1 cellular context compared by ENCODE assay signal in genomic region chr14:77320238-77320935, GRCh38.
TF ChIP-seq lines count a peak whose summit lies in the region.

TSS of gene POMT2 (minus strand) at chr14:77320883. CDS start at chr14:77320681, 202 bp downstream.

TF ChIP-seq in HepG2, 621 proteins besides CTCF, POLR2A, EP300 and RAD21 (continued from another document and continues in another):
- TF ChIP-seq FOXO4 (CRISPR knock-in tag; conservative IDR thresholded peaks at IDR 0.05) (no peak), NFE2L1 (CRISPR knock-in tag; IDR thresholded peaks at IDR 0.05; ENCODE audit: borderline replicate concordance) (0 out of 2 replicates have a peak, but pooled peaks have one; percentile 74), ZFYVE20 (CRISPR knock-in tag; IDR thresholded peaks at IDR 0.05; ENCODE audit: borderline replicate concordance, low read depth) (no peak), ZNF230 (CRISPR knock-in tag; IDR thresholded peaks at IDR 0.05) (no peak; the same call in 1 of the 2 replicates), ZNF710 (CRISPR knock-in tag; IDR thresholded peaks at IDR 0.05; ENCODE audit: borderline replicate concordance) (no peak; the same call in 1 of the 2 replicates), DZIP1 (CRISPR knock-in tag; IDR thresholded peaks at IDR 0.05) (no peak), ZNF256 (CRISPR knock-in tag; conservative IDR thresholded peaks at IDR 0.05) (no peak), ZNF367 (CRISPR knock-in tag; IDR thresholded peaks at IDR 0.05; ENCODE audit: borderline replicate concordance) (0 out of 2 replicates have a peak, but pooled peaks have one; percentile 16), FOXC1 (CRISPR knock-in tag; IDR thresholded peaks at IDR 0.05; ENCODE audit: borderline replicate concordance) (0 out of 2 replicates have a peak, but pooled peaks have one; percentile 22), ZNF232 (CRISPR knock-in tag; IDR thresholded peaks at IDR 0.05; ENCODE audit: borderline replicate concordance) (no peak), ISL2 (CRISPR knock-in tag; IDR thresholded peaks at IDR 0.05) (peak; percentile 27; the same call in 1 of the 2 replicates), SNAPC2 (CRISPR knock-in tag; IDR thresholded peaks at IDR 0.05) (0 out of 2 replicates have a peak, but pooled peaks have one; percentile 1), REPIN1 (CRISPR knock-in tag; IDR thresholded peaks at IDR 0.05; ENCODE audit: borderline replicate concordance, low read depth) (0 out of 2 replicates have a peak, but pooled peaks have one; percentile 37), ZNF562 (CRISPR knock-in tag; IDR thresholded peaks at IDR 0.05; ENCODE audit: borderline replicate concordance) (no peak), JUN (CRISPR knock-in tag; IDR thresholded peaks at IDR 0.05) (no peak), ZNF761 (CRISPR knock-in tag; conservative IDR thresholded peaks at IDR 0.05) (no peak), ZNF883 (CRISPR knock-in tag; IDR thresholded peaks at IDR 0.05; ENCODE audit: not compliant biosample characterization) (peak; percentile 66), FOXA1 (IDR thresholded peaks at IDR 0.05) (no peak), FOXA1 (CRISPR knock-in tag; IDR thresholded peaks at IDR 0.05) (no peak), ZNF101 (CRISPR knock-in tag; IDR thresholded peaks at IDR 0.05; ENCODE audit: borderline replicate concordance, low read depth) (no peak), BCL6 (CRISPR knock-in tag; IDR thresholded peaks at IDR 0.05) (no peak), BRD4 (CRISPR knock-in tag; IDR thresholded peaks at IDR 0.05) (no peak), MIER2 (CRISPR knock-in tag; IDR thresholded peaks at IDR 0.05) (no peak), HDAC2 (CRISPR knock-in tag; IDR thresholded peaks at IDR 0.05) (no peak), HNF1B (CRISPR knock-in tag; IDR thresholded peaks at IDR 0.05) (peak; percentile 83; the same call in 1 of the 2 replicates), YEATS2 (CRISPR knock-in tag; IDR thresholded peaks at IDR 0.05; ENCODE audit: borderline replicate concordance) (peak; percentile 25; the same call in 1 of the 2 replicates), ATF4 (CRISPR knock-in tag; IDR thresholded peaks at IDR 0.05) (no peak), RARG (CRISPR knock-in tag; IDR thresholded peaks at IDR 0.05; ENCODE audit: low read depth) (no peak), ZNF567 (CRISPR knock-in tag; IDR thresholded peaks at IDR 0.05; ENCODE audit: borderline replicate concordance) (no peak), KDM6A (CRISPR knock-in tag; IDR thresholded peaks at IDR 0.05; ENCODE audit: low read depth) (no peak), KDM2A (CRISPR knock-in tag; IDR thresholded peaks at IDR 0.05; ENCODE audit: borderline replicate concordance, low read depth) (no peak), ZFP41 (CRISPR knock-in tag; IDR thresholded peaks at IDR 0.05; ENCODE audit: borderline replicate concordance) (no peak), ZNF143 (CRISPR knock-in tag; IDR thresholded peaks at IDR 0.05) (no peak), IKZF4 (CRISPR knock-in tag; IDR thresholded peaks at IDR 0.05; ENCODE audit: borderline replicate concordance, low read depth, not compliant biosample characterization) (peak; percentile 28), MATR3 (CRISPR knock-in tag; IDR thresholded peaks at IDR 0.05) (no peak)
- TF ChIP-seq, protein P1, sequence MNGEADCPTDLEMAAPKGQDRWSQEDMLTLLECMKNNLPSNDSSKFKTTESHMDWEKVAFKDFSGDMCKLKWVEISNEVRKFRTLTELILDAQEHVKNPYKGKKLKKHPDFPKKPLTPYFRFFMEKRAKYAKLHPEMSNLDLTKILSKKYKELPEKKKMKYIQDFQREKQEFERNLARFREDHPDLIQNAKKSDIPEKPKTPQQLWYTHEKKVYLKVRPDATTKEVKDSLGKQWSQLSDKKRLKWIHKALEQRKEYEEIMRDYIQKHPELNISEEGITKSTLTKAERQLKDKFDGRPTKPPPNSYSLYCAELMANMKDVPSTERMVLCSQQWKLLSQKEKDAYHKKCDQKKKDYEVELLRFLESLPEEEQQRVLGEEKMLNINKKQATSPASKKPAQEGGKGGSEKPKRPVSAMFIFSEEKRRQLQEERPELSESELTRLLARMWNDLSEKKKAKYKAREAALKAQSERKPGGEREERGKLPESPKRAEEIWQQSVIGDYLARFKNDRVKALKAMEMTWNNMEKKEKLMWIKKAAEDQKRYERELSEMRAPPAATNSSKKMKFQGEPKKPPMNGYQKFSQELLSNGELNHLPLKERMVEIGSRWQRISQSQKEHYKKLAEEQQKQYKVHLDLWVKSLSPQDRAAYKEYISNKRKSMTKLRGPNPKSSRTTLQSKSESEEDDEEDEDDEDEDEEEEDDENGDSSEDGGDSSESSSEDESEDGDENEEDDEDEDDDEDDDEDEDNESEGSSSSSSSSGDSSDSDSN (CRISPR knock-in tag; IDR thresholded peaks at IDR 0.05): peak; percentile 44
- TF ChIP-seq, protein P2, sequence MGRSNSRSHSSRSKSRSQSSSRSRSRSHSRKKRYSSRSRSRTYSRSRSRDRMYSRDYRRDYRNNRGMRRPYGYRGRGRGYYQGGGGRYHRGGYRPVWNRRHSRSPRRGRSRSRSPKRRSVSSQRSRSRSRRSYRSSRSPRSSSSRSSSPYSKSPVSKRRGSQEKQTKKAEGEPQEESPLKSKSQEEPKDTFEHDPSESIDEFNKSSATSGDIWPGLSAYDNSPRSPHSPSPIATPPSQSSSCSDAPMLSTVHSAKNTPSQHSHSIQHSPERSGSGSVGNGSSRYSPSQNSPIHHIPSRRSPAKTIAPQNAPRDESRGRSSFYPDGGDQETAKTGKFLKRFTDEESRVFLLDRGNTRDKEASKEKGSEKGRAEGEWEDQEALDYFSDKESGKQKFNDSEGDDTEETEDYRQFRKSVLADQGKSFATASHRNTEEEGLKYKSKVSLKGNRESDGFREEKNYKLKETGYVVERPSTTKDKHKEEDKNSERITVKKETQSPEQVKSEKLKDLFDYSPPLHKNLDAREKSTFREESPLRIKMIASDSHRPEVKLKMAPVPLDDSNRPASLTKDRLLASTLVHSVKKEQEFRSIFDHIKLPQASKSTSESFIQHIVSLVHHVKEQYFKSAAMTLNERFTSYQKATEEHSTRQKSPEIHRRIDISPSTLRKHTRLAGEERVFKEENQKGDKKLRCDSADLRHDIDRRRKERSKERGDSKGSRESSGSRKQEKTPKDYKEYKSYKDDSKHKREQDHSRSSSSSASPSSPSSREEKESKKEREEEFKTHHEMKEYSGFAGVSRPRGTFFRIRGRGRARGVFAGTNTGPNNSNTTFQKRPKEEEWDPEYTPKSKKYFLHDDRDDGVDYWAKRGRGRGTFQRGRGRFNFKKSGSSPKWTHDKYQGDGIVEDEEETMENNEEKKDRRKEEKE (IDR thresholded peaks at IDR 0.05): no peak
- TF ChIP-seq, protein P3, sequence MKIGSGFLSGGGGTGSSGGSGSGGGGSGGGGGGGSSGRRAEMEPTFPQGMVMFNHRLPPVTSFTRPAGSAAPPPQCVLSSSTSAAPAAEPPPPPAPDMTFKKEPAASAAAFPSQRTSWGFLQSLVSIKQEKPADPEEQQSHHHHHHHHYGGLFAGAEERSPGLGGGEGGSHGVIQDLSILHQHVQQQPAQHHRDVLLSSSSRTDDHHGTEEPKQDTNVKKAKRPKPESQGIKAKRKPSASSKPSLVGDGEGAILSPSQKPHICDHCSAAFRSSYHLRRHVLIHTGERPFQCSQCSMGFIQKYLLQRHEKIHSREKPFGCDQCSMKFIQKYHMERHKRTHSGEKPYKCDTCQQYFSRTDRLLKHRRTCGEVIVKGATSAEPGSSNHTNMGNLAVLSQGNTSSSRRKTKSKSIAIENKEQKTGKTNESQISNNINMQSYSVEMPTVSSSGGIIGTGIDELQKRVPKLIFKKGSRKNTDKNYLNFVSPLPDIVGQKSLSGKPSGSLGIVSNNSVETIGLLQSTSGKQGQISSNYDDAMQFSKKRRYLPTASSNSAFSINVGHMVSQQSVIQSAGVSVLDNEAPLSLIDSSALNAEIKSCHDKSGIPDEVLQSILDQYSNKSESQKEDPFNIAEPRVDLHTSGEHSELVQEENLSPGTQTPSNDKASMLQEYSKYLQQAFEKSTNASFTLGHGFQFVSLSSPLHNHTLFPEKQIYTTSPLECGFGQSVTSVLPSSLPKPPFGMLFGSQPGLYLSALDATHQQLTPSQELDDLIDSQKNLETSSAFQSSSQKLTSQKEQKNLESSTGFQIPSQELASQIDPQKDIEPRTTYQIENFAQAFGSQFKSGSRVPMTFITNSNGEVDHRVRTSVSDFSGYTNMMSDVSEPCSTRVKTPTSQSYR (CRISPR knock-in tag; IDR thresholded peaks at IDR 0.05; ENCODE audit: borderline replicate concordance): no peak
- TF ChIP-seq, protein P4, sequence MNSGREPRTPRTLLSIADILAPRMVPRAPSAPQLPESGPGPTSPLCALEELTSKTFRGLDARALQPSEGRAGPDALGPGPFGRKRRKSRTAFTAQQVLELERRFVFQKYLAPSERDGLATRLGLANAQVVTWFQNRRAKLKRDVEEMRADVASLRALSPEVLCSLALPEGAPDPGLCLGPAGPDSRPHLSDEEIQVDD (CRISPR knock-in tag; IDR thresholded peaks at IDR 0.05; ENCODE audit: borderline replicate concordance): 0 out of 2 replicates have a peak, but pooled peaks have one; percentile 44
- TF ChIP-seq, protein P5, sequence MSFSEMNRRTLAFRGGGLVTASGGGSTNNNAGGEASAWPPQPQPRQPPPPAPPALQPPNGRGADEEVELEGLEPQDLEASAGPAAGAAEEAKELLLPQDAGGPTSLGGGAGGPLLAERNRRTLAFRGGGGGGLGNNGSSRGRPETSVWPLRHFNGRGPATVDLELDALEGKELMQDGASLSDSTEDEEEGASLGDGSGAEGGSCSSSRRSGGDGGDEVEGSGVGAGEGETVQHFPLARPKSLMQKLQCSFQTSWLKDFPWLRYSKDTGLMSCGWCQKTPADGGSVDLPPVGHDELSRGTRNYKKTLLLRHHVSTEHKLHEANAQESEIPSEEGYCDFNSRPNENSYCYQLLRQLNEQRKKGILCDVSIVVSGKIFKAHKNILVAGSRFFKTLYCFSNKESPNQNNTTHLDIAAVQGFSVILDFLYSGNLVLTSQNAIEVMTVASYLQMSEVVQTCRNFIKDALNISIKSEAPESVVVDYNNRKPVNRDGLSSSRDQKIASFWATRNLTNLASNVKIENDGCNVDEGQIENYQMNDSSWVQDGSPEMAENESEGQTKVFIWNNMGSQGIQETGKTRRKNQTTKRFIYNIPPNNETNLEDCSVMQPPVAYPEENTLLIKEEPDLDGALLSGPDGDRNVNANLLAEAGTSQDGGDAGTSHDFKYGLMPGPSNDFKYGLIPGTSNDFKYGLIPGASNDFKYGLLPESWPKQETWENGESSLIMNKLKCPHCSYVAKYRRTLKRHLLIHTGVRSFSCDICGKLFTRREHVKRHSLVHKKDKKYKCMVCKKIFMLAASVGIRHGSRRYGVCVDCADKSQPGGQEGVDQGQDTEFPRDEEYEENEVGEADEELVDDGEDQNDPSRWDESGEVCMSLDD (CRISPR knock-in tag; IDR thresholded peaks at IDR 0.05; ENCODE audit: borderline replicate concordance): peak; percentile 81
